5 cellular contexts compared by ENCODE assay signal in genomic region chr16:30522702-30523463, GRCh38. TPM values are rescaled to one million over a fixed set of nuclear protein-coding genes. Genes with fewer than 3 reads are reported as not detected.
"Had no signal": no experiment of that assay in that cellular context is flagged by ENCODE, and none has a peak within 500 bp of the region (broad histone marks: within the 10 kb centered on the region; RNA-seq: fewer than 3 reads in every experiment).

No MANE protein-coding gene starts in this region.

RNA-seq across cellular contexts. Expression of gene ITGAL, which starts 50.3 kb away (rescaled TPM):
- total RNA-seq: bronchial epithelial cell, chondrocyte, dermis blood vessel endothelial cell, fibroblast of lung, pulmonary artery endothelial cell had no signal
- polyA plus RNA-seq: fibroblast of lung had no signal
